In the genomic region with DNA sequence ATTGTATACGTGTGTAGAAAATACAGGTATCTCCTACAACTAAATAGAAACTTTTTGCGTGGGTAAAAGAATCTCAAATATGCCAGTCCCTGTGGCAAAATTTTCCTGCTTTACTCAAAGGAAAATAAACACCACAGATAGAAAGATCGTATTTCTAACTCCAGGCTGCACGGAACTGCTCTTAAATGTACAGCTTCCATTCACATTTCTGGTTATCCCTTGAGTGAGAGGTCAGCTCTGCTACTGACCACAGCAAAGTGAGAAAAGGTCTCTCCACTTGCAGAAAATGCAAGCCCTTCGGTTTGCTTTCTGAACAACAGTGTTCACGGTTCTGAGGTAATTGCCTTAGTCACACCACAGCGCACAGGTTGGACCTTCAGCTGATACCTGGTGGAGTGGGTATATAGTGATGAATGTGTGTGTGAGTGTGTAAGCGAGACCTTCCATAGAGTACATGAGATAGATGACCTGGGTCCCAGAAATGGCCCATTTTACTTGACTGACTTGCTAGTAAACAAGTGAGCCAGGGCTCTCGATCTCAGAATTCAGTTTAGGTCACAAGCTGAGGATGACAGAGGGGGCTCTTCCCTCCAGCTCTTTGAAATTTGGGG, we compare ENCODE assay signal across 1 cellular context.
TF ChIP-seq lines count a peak whose summit lies in the region.

No MANE protein-coding gene starts in this region.

TF ChIP-seq in IMR-90, 13 proteins besides CTCF, POLR2A, EP300 and RAD21:
- no peak for TF ChIP-seq MAFK (IDR thresholded peaks at IDR 0.05; ENCODE audit: low read depth, low read length)
- TF ChIP-seq CHD1 (IDR thresholded peaks at IDR 0.05; ENCODE audit: low read depth, low read length): no peak
- TF ChIP-seq NFE2L2 (IDR thresholded peaks at IDR 0.05; ENCODE audit: low read depth, low read length): no peak
- no peak for TF ChIP-seq MXI1 (IDR thresholded peaks at IDR 0.05; ENCODE audit: borderline replicate concordance, low read depth, low read length)
- no peak for TF ChIP-seq MAZ (IDR thresholded peaks at IDR 0.05; ENCODE audit: borderline replicate concordance, low read depth, low read length)
- TF ChIP-seq FOS (IDR thresholded peaks at IDR 0.05; ENCODE audit: low read depth, low read length): no peak
